ENCODE assay signal across 36 cellular contexts in genomic region chr5:170880084-170880483, GRCh38. TPM values are rescaled to one million over a fixed set of nuclear protein-coding genes. Genes with fewer than 3 reads are reported as not detected.
"Had no signal": no experiment of that assay in that cellular context is flagged by ENCODE, and none has a peak within 500 bp of the region (broad histone marks: within the 10 kb centered on the region; RNA-seq: fewer than 3 reads in every experiment).

No MANE protein-coding gene starts in this region.

- DNase-seq: activated CD4-positive, alpha-beta memory T cell treated with anti-CD3 and anti-CD28 coated beads for 36 hours; activated CD4-positive, alpha-beta T cell treated with anti-CD3 and anti-CD28 coated beads for 36 hours; activated CD4-positive, alpha-beta T cell treated with anti-CD3 and anti-CD28 coated beads, Interleukin-2, amount 10 ng/mL, durations not matched to agents 24 days and 14 days; activated CD4-positive, CD25-positive, alpha-beta regulatory T cell; activated CD4-positive, CD25-positive, alpha-beta regulatory T cell treated with anti-CD3 and anti-CD28 coated beads, Interleukin-2, amount 50 U/mL, for 72 hours; activated CD8-positive, alpha-beta memory T cell treated with anti-CD3 and anti-CD28 coated beads, Interleukin-2, amount 10 ng/mL, durations not matched to agents 7 days and 5 days; activated CD8-positive, alpha-beta memory T cell treated with anti-CD3 and anti-CD28 coated beads, Interleukin-2, amount 50 U/mL, for 4 hours; activated CD8-positive, alpha-beta T cell treated with anti-CD3 and anti-CD28 coated beads, Interleukin-2, amount 10 ng/mL, durations not matched to agents 7 days and 5 days; activated effector memory CD4-positive, alpha-beta T cell treated with anti-CD3 and anti-CD28 coated beads, Interleukin-2, amount 50 U/mL, for 16 hours; activated naive CD4-positive, alpha-beta T cell treated with anti-CD3 and anti-CD28 coated beads for 36 hours; activated naive CD8-positive, alpha-beta T cell treated with anti-CD3 and anti-CD28 coated beads for 36 hours; activated naive CD8-positive, alpha-beta T cell treated with anti-CD3 and anti-CD28 coated beads, Interleukin-2, amount 50 U/mL, for 24 hours; activated T-cell treated with anti-CD3 and anti-CD28 coated beads, Interleukin-2, amount 50 U/mL, for 1 hour; activated T-cell treated with anti-CD3 and anti-CD28 coated beads, Interleukin-2, amount 50 U/mL, for 48 hours; central memory CD4-positive, alpha-beta T cell; cerebellar nuclear complex; colonic mucosa; effector CD8-positive, alpha-beta T cell; esophagus squamous epithelium; head of caudate nucleus; T-helper 1 cell; T-helper 17 cell; T1000 had no signal

- FAIRE-seq: endometrium, endothelial cell of umbilical vein, frontal cortex had no signal

- H3K27me3 ChIP-seq: ascending aorta, breast epithelium, cardiac muscle cell, colonic mucosa, esophagus squamous epithelium had no signal

- H3K27ac ChIP-seq: ascending aorta, breast epithelium, cardiac muscle cell, colonic mucosa, epithelial cell of prostate, esophagus squamous epithelium had no signal

- H3K9me3 ChIP-seq: ascending aorta, breast epithelium, colonic mucosa, esophagus squamous epithelium had no signal

- H3K27ac Mint-ChIP-seq: activated CD4-positive, alpha-beta memory T cell treated with anti-CD3 and anti-CD28 coated beads for 36 hours; activated CD4-positive, alpha-beta T cell treated with anti-CD3 and anti-CD28 coated beads for 36 hours; activated CD4-positive, alpha-beta T cell treated with anti-CD3 and anti-CD28 coated beads, Interleukin-2, amount 10 ng/mL, durations not matched to agents 24 days and 14 days; activated CD8-positive, alpha-beta memory T cell treated with anti-CD3 and anti-CD28 coated beads, Interleukin-2, amount 10 ng/mL, durations not matched to agents 7 days and 5 days; activated CD8-positive, alpha-beta T cell treated with anti-CD3 and anti-CD28 coated beads, Interleukin-2, amount 10 ng/mL, durations not matched to agents 7 days and 5 days; activated naive CD4-positive, alpha-beta T cell treated with anti-CD3 and anti-CD28 coated beads for 36 hours; activated naive CD4-positive, alpha-beta T cell treated with anti-CD3 and anti-CD28 coated beads, Interleukin-2, amount 50 U/mL, for 24 hours; activated naive CD8-positive, alpha-beta T cell treated with anti-CD3 and anti-CD28 coated beads for 36 hours; activated naive CD8-positive, alpha-beta T cell treated with anti-CD3 and anti-CD28 coated beads, Interleukin-2, amount 50 U/mL, for 24 hours; activated T-helper 1 cell treated with anti-CD3 and anti-CD28 coated beads, Interleukin-12 subunit alpha, Interleukin-12 subunit beta, Interleukin-2, Interleukin-4 antibody, amounts not matched to agents 30 ng/mL and 10 ng/mL and 1 ng/mL, durations not matched to agents 14 hours and 24 hours and 36 hours; activated T-helper 2 cell treated with anti-CD3 and anti-CD28 coated beads, Interferon-gamma antibody, Interleukin-2, Interleukin-4, amounts not matched to agents 10 μg/mL and 5 μg/mL and 100 μg/mL, durations not matched to agents 14 hours and 24 hours and 36 hours; brain; T-helper 17 cell; T-helper 2 cell treated with Interferon-gamma antibody and Interleukin-4, amounts not matched to agents 5 μg/mL and 100 μg/mL, for 36 hours had no signal

- H3K27me3 Mint-ChIP-seq: activated CD4-positive, alpha-beta memory T cell treated with anti-CD3 and anti-CD28 coated beads for 36 hours; activated CD4-positive, alpha-beta T cell treated with anti-CD3 and anti-CD28 coated beads, Interleukin-2, amount 10 ng/mL, durations not matched to agents 24 days and 14 days; activated CD8-positive, alpha-beta memory T cell treated with anti-CD3 and anti-CD28 coated beads, Interleukin-2, amount 10 ng/mL, durations not matched to agents 7 days and 5 days; activated naive CD4-positive, alpha-beta T cell treated with anti-CD3 and anti-CD28 coated beads, Interleukin-2, amount 50 U/mL, for 24 hours; activated naive CD8-positive, alpha-beta T cell treated with anti-CD3 and anti-CD28 coated beads, Interleukin-2, amount 50 U/mL, for 24 hours; brain; T-helper 17 cell had no signal

- ATAC-seq: activated CD4-positive, alpha-beta T cell treated with anti-CD3 and anti-CD28 coated beads for 36 hours; activated CD8-positive, alpha-beta memory T cell treated with anti-CD3 and anti-CD28 coated beads, Interleukin-2, amount 10 ng/mL, durations not matched to agents 7 days and 5 days; activated CD8-positive, alpha-beta T cell treated with anti-CD3 and anti-CD28 coated beads, Interleukin-2, amount 10 ng/mL, durations not matched to agents 7 days and 5 days; activated naive CD8-positive, alpha-beta T cell treated with anti-CD3 and anti-CD28 coated beads, Interleukin-2, amount 50 U/mL, for 24 hours; T-helper 17 cell had no signal

- H3K4me3 ChIP-seq: ascending aorta, breast epithelium, cardiac muscle cell, colonic mucosa, esophagus squamous epithelium had no signal

- H3K36me3 Mint-ChIP-seq: activated CD4-positive, alpha-beta memory T cell treated with anti-CD3 and anti-CD28 coated beads for 36 hours; activated CD8-positive, alpha-beta memory T cell treated with anti-CD3 and anti-CD28 coated beads, Interleukin-2, amount 10 ng/mL, durations not matched to agents 7 days and 5 days; activated naive CD4-positive, alpha-beta T cell treated with anti-CD3 and anti-CD28 coated beads, Interleukin-2, amount 50 U/mL, for 24 hours; activated naive CD8-positive, alpha-beta T cell treated with anti-CD3 and anti-CD28 coated beads for 36 hours had no signal

- H3K4me1 Mint-ChIP-seq: activated CD4-positive, alpha-beta T cell treated with anti-CD3 and anti-CD28 coated beads for 36 hours; activated CD4-positive, alpha-beta T cell treated with anti-CD3 and anti-CD28 coated beads, Interleukin-2, amount 10 ng/mL, durations not matched to agents 24 days and 14 days; activated CD8-positive, alpha-beta memory T cell treated with anti-CD3 and anti-CD28 coated beads, Interleukin-2, amount 10 ng/mL, durations not matched to agents 7 days and 5 days; activated naive CD4-positive, alpha-beta T cell treated with anti-CD3 and anti-CD28 coated beads, Interleukin-2, amount 50 U/mL, for 24 hours; activated naive CD8-positive, alpha-beta T cell treated with anti-CD3 and anti-CD28 coated beads for 36 hours; activated naive CD8-positive, alpha-beta T cell treated with anti-CD3 and anti-CD28 coated beads, Interleukin-2, amount 50 U/mL, for 24 hours; brain; T-helper 17 cell had no signal

- H3K36me3 ChIP-seq: ascending aorta, breast epithelium, colonic mucosa, esophagus squamous epithelium had no signal

- H3K4me3 Mint-ChIP-seq: activated CD4-positive, alpha-beta memory T cell treated with anti-CD3 and anti-CD28 coated beads for 36 hours; activated CD4-positive, alpha-beta T cell treated with anti-CD3 and anti-CD28 coated beads for 36 hours; activated CD4-positive, alpha-beta T cell treated with anti-CD3 and anti-CD28 coated beads, Interleukin-2, amount 10 ng/mL, durations not matched to agents 24 days and 14 days; activated CD8-positive, alpha-beta memory T cell treated with anti-CD3 and anti-CD28 coated beads, Interleukin-2, amount 10 ng/mL, durations not matched to agents 7 days and 5 days; activated CD8-positive, alpha-beta T cell treated with anti-CD3 and anti-CD28 coated beads, Interleukin-2, amount 10 ng/mL, durations not matched to agents 7 days and 5 days; activated naive CD4-positive, alpha-beta T cell treated with anti-CD3 and anti-CD28 coated beads for 36 hours; activated naive CD4-positive, alpha-beta T cell treated with anti-CD3 and anti-CD28 coated beads, Interleukin-2, amount 50 U/mL, for 24 hours; activated naive CD8-positive, alpha-beta T cell treated with anti-CD3 and anti-CD28 coated beads for 36 hours; activated naive CD8-positive, alpha-beta T cell treated with anti-CD3 and anti-CD28 coated beads, Interleukin-2, amount 50 U/mL, for 24 hours; activated T-helper 1 cell treated with anti-CD3 and anti-CD28 coated beads, Interleukin-12 subunit alpha, Interleukin-12 subunit beta, Interleukin-2, Interleukin-4 antibody, amounts not matched to agents 30 ng/mL and 10 ng/mL and 1 ng/mL, durations not matched to agents 14 hours and 24 hours and 36 hours; brain; T-helper 17 cell; T-helper 2 cell treated with Interferon-gamma antibody and Interleukin-4, amounts not matched to agents 5 μg/mL and 100 μg/mL, for 36 hours had no signal

- H3K4me1 ChIP-seq: ascending aorta, breast epithelium, colonic mucosa, esophagus squamous epithelium had no signal

- H3K9me3 Mint-ChIP-seq: activated CD4-positive, alpha-beta memory T cell treated with anti-CD3 and anti-CD28 coated beads for 36 hours; activated CD4-positive, alpha-beta T cell treated with anti-CD3 and anti-CD28 coated beads, Interleukin-2, amount 10 ng/mL, durations not matched to agents 24 days and 14 days; activated naive CD4-positive, alpha-beta T cell treated with anti-CD3 and anti-CD28 coated beads for 36 hours; activated naive CD4-positive, alpha-beta T cell treated with anti-CD3 and anti-CD28 coated beads, Interleukin-2, amount 50 U/mL, for 24 hours; activated T-helper 1 cell treated with anti-CD3 and anti-CD28 coated beads, Interleukin-12 subunit alpha, Interleukin-12 subunit beta, Interleukin-2, Interleukin-4 antibody, amounts not matched to agents 30 ng/mL and 10 ng/mL and 1 ng/mL, durations not matched to agents 14 hours and 24 hours and 36 hours; activated T-helper 2 cell treated with anti-CD3 and anti-CD28 coated beads, Interferon-gamma antibody, Interleukin-2, Interleukin-4, amounts not matched to agents 10 μg/mL and 5 μg/mL and 100 μg/mL, durations not matched to agents 14 hours and 24 hours and 36 hours; T-helper 2 cell treated with Interferon-gamma antibody and Interleukin-4, amounts not matched to agents 5 μg/mL and 100 μg/mL, for 36 hours had no signal

RNA-seq across cellular contexts. Expression of gene RANBP17, which starts 18.3 kb away (rescaled TPM):
- total RNA-seq: activated CD4-positive, alpha-beta memory T cell treated with anti-CD3 and anti-CD28 coated beads for 36 hours; activated CD4-positive, alpha-beta T cell treated with anti-CD3 and anti-CD28 coated beads for 36 hours; activated CD4-positive, alpha-beta T cell treated with anti-CD3 and anti-CD28 coated beads, Interleukin-2, amount 10 ng/mL, durations not matched to agents 24 days and 14 days; activated CD8-positive, alpha-beta memory T cell treated with anti-CD3 and anti-CD28 coated beads for 36 hours; activated CD8-positive, alpha-beta memory T cell treated with anti-CD3 and anti-CD28 coated beads, Interleukin-2, amount 10 ng/mL, durations not matched to agents 7 days and 5 days; activated naive CD4-positive, alpha-beta T cell treated with anti-CD3 and anti-CD28 coated beads for 36 hours; activated T-helper 1 cell treated with anti-CD3 and anti-CD28 coated beads, Interleukin-12 subunit alpha, Interleukin-12 subunit beta, Interleukin-2, Interleukin-4 antibody, amounts not matched to agents 30 ng/mL and 10 ng/mL and 1 ng/mL, durations not matched to agents 14 hours and 24 hours and 36 hours; activated T-helper 2 cell treated with anti-CD3 and anti-CD28 coated beads, Interferon-gamma antibody, Interleukin-2, Interleukin-4, amounts not matched to agents 10 μg/mL and 5 μg/mL and 100 μg/mL, durations not matched to agents 14 hours and 24 hours and 36 hours; T-helper 17 cell had no signal
